19 cellular contexts compared by ENCODE assay signal in the genomic region with DNA sequence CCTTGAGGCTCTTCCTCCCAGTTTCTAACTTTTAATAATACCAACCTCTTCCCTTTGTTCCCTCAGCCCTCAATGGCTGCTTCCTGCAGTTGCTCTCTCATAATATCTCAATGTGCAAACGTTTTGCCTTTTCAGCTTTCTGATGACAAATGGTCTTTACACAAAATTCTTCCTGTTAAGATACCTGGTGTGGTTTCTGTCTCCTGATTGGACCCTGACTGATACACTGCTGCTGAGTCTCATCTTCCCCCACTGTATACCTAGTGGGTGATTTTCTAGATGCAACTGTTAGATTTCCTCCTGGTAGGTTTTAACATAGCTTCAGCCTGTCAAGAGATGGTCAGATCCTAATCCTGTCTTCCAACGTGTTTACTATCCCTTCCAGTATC.
"Had no signal": no experiment of that assay in that cellular context is flagged by ENCODE, and none has a peak within 500 bp of the region (broad histone marks: within the 10 kb centered on the region; RNA-seq: fewer than 3 reads in every experiment).

No MANE protein-coding gene starts in this region.

- H3K36me3 Mint-ChIP-seq: activated naive CD8-positive, alpha-beta T cell treated with anti-CD3 and anti-CD28 coated beads for 36 hours had no signal

- H3K27me3 Mint-ChIP-seq: activated naive CD8-positive, alpha-beta T cell treated with anti-CD3 and anti-CD28 coated beads for 36 hours; naive thymus-derived CD8-positive, alpha-beta T cell had no signal

- H3K9me3 ChIP-seq: upper lobe of right lung had no signal

- H3K9ac ChIP-seq: parathyroid adenoma had no signal

- H3K4me1 ChIP-seq: left ventricle myocardium inferior, parathyroid adenoma, upper lobe of right lung had no signal

- H3K27ac Mint-ChIP-seq: activated naive CD8-positive, alpha-beta T cell treated with anti-CD3 and anti-CD28 coated beads for 36 hours; mesothelial cell of epicardium had no signal

- H2AFZ ChIP-seq: parathyroid adenoma had no signal

- H3K36me3 ChIP-seq: cardiac muscle cell, left ventricle myocardium inferior, upper lobe of right lung had no signal

- H3K27me3 ChIP-seq: cardiac muscle cell, upper lobe of right lung had no signal

- H3K27ac ChIP-seq: cardiac muscle cell, left ventricle myocardium inferior, parathyroid adenoma, upper lobe of right lung had no signal

- ATAC-seq: naive thymus-derived CD8-positive, alpha-beta T cell; right cardiac atrium; stimulated activated naive CD8-positive, alpha-beta T cell treated with anti-CD3 and anti-CD28 coated beads, Interleukin-15, Interleukin-2, amounts not matched to agents 100 U/mL and 50 U/mL, for 24 hours; upper lobe of right lung had no signal

- H3K4me3 ChIP-seq: cardiac muscle cell, left ventricle myocardium inferior, upper lobe of right lung had no signal

- H3K79me2 ChIP-seq: parathyroid adenoma had no signal

- H3K4me3 Mint-ChIP-seq: activated naive CD8-positive, alpha-beta T cell treated with anti-CD3 and anti-CD28 coated beads for 36 hours; mesothelial cell of epicardium had no signal

- DNase-seq: activated CD4-positive, alpha-beta T cell treated with anti-CD3 and anti-CD28 coated beads for 48 hours; activated CD8-positive, alpha-beta memory T cell treated with anti-CD3 and anti-CD28 coated beads, Interleukin-2, amount 50 U/mL, for 48 hours; activated naive CD4-positive, alpha-beta T cell treated with Interleukin-2 at 50 U/mL for 16 hours; activated naive CD8-positive, alpha-beta T cell treated with anti-CD3 and anti-CD28 coated beads for 36 hours; activated T-cell treated with anti-CD3 and anti-CD28 coated beads, Interleukin-2, amount 50 U/mL, for 48 hours; amygdala; dermis blood vessel endothelial cell; effector memory CD4-positive, alpha-beta T cell; glutamatergic neuron; hippocampal formation; left ventricle myocardium inferior; naive thymus-derived CD8-positive, alpha-beta T cell; right cardiac atrium; stimulated activated CD4-positive, alpha-beta T cell treated with anti-CD3 and anti-CD28 coated beads, Interleukin-4, amount 100 ng/mL, for 24 hours; stimulated activated naive CD8-positive, alpha-beta T cell treated with anti-CD3 and anti-CD28 coated beads, Interleukin-15, Interleukin-2, amounts not matched to agents 100 U/mL and 50 U/mL, for 24 hours; upper lobe of right lung had no signal
